ENCODE assay signal across 24 cellular contexts in the genomic region with DNA sequence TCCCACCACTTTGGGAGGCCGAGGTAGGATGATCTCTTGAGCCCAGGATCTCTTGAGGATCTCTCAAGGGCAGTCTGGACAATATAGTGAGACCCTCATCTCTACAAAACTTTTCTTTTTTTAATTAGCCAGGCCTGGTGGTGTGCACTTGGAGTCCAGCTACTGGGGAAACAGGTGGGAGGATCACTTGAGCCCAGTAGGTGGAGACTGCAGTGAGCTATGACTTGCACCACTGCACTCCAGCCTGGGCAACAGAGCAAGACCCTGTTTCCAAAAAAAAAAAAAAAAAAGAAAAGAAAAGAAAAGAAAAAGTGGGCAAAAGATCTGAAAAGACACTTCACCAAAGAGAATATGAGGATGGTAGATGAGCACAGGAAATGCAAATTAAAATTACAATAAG. TPM values are rescaled to one million over a fixed set of nuclear protein-coding genes. Genes with fewer than 3 reads are reported as not detected.
DNase-seq lines count a peak whose midpoint lies in the region; FAIRE-seq and TF ChIP-seq lines count a peak whose summit lies in the region.
"Had no signal": no experiment of that assay in that cellular context is flagged by ENCODE, and none has a peak within 500 bp of the region (broad histone marks: within the 10 kb centered on the region; RNA-seq: fewer than 3 reads in every experiment).

No MANE protein-coding gene starts in this region.

- TF ChIP-seq EP300 in transverse colon (IDR thresholded peaks at IDR 0.05; ENCODE audit: low read depth): no peak

- H3K36me3 ChIP-seq in HEK293 (ENCODE audit: control insufficient read depth in 2 of 2, insufficient read depth in 1 of 2, low read length in 2 of 2) (peaks cover 3 to 4% of the 10 kb centered on the region in 2 experiments; a peak in 2 of 3 replicates), kidney (ENCODE audit: control insufficient read depth in 1 of 2, insufficient read depth in 2 of 2, low read length in 2 of 2) (no peaks in the 10 kb centered on the region), transverse colon (no peaks in the 10 kb centered on the region)
- H3K36me3 ChIP-seq: SJCRH30 had no signal

- H3K4me1 Mint-ChIP-seq in chondrocyte (ENCODE audit: low read depth): peaks cover 7% of the 10 kb centered on the region
- H3K4me1 Mint-ChIP-seq: CD4-positive, alpha-beta memory T cell had no signal

- H3K4me3 Mint-ChIP-seq in chondrocyte (ENCODE audit: unreplicated experiment): no peak overlapping the region
- H3K4me3 Mint-ChIP-seq: CD4-positive, alpha-beta memory T cell had no signal

- TF ChIP-seq CTCF in HEK293 (tag by site-specific recombination; IDR thresholded peaks at IDR 0.05): no peak
- no peak for TF ChIP-seq CTCF in chondrocyte (IDR thresholded peaks at IDR 0.05)
- TF ChIP-seq CTCF in kidney (IDR thresholded peaks at IDR 0.05; ENCODE audit: borderline replicate concordance, extremely low read depth, insufficient read depth): no peak
- no peak for TF ChIP-seq CTCF in transverse colon (IDR thresholded peaks at IDR 0.05)

- H3K27ac ChIP-seq in HEK293 (ENCODE audit: extremely low read depth, low read depth, low read length) (no peak overlapping the region), kidney (ENCODE audit: low read depth in 2 of 2, low read length in 2 of 2) (peak overlapping the region; percentile 72 to 82), transverse colon (peak overlapping the region; percentile 78 to 91 (median 88))
- H3K27ac ChIP-seq: HL-60, PC-9, SJCRH30 had no signal

- no peak for FAIRE-seq in kidney (lab: Jason Lieb, UNC)
- FAIRE-seq: G401.6 had no signal

- 84 to 100% methylated on average over 1 of the region's 1 CpG for WGBS in transverse colon (ENCODE audit: low coverage in 1 of 2), 2 donors

- no peaks in the 10 kb centered on the region for H3K27me3 Mint-ChIP-seq in chondrocyte (ENCODE audit: low read depth)
- H3K27me3 Mint-ChIP-seq: CD4-positive, alpha-beta memory T cell had no signal

- no peak overlapping the region for H3K4me3 ChIP-seq in HEK293 (ENCODE audit: low read depth, low read length)
- no peak overlapping the region for H3K4me3 ChIP-seq in kidney (ENCODE audit: low read length in 2 of 2)
- H3K4me3 ChIP-seq in transverse colon: no peak overlapping the region
- H3K4me3 ChIP-seq: PC-9, SJCRH30 had no signal

- CTCF ChIA-PET in HEK293 (lab: Yijun Ruan, JAX): no interaction called here

- peaks cover 9% of the 10 kb centered on the region for H3K9me3 Mint-ChIP-seq in chondrocyte (ENCODE audit: low read depth)

- intact Hi-C loops in kidney (cut with DNase I): no loop called here
- intact Hi-C loops in transverse colon (cut with DNase I; ENCODE audit: low total_unique reads): no loop called here

- peak; percentile 4 for DNase-seq in chondrocyte (ENCODE audit: low spot score)
- DNase-seq in kidney: no peak
- DNase-seq in transverse colon: no peak
- no peak for DNase-seq in NCI-H526 (lab: John Stamatoyannopoulos, UW)
- DNase-seq in T-helper 1 cell: no peak
- no peak for DNase-seq in stimulated activated naive CD4-positive, alpha-beta T cell (lab: John Stamatoyannopoulos, UW)
- DNase-seq: C1 segment of cervical spinal cord; CD4-positive, alpha-beta memory T cell; COR-L47; Karpas-422; NCI-H1092 treated with DMSO at 0.1 percent for 48 hours; NCI-H1436; NCI-H187; NCI-H446; NCI-H524 treated with DMSO at 0.1 percent for 48 hours; NCI-H82; NK-92 treated with Interleukin-12 subunit alpha and Interleukin-12 subunit beta, amount 100 ng/mL, for 24 hours; PC-9; SJCRH30 had no signal

- POLR2A ChIA-PET in HEK293 (lab: Yijun Ruan, JAX): no interaction called here

- TF ChIP-seq POLR2A in transverse colon (IDR thresholded peaks at IDR 0.05): no peak

- H3K4me1 ChIP-seq in HEK293 (ENCODE audit: control insufficient read depth, insufficient read depth, low read length) (no peaks in the 10 kb centered on the region), kidney (ENCODE audit: control insufficient read depth in 1 of 2, insufficient read depth in 1 of 2, low read depth in 1 of 2, low read length in 2 of 2) (peaks cover 14 to 19% of the 10 kb centered on the region in 2 donors), transverse colon (peaks cover 3 to 32% (median 15%) of the 10 kb centered on the region in 4 donors)

- no peaks in the 10 kb centered on the region for H3K27me3 ChIP-seq in transverse colon
- H3K27me3 ChIP-seq: SJCRH30 had no signal

- no peak overlapping the region for H3K9ac ChIP-seq in kidney (ENCODE audit: low read length in 2 of 2)

- H3K36me3 Mint-ChIP-seq in chondrocyte (ENCODE audit: low read depth): peaks cover 4% of the 10 kb centered on the region

- H3K9me3 ChIP-seq in HEK293 (ENCODE audit: control insufficient read depth, insufficient read depth, low read depth, low read length) (no peaks in the 10 kb centered on the region), kidney (ENCODE audit: control insufficient read depth in 1 of 2, low read length in 2 of 2) (peaks cover 0 to 4% of the 10 kb centered on the region in 2 donors), transverse colon (peaks cover 0 to 10% of the 10 kb centered on the region in 2 donors)

- in situ Hi-C loops in transverse colon (cut with MboI; ENCODE audit: low pct_ligation_motif_present in 1 of 4, low pct_unique_long_range_greater_than_20kb in 1 of 4, low sequenced_read_pairs in 3 of 4): no loop called here

- no peak overlapping the region for H3K27ac Mint-ChIP-seq in chondrocyte (ENCODE audit: unreplicated experiment)

TF ChIP-seq in HEK293, 187 proteins besides CTCF, POLR2A, EP300 and RAD21:
- TF ChIP-seq ZNF664 (tag by site-specific recombination; IDR thresholded peaks at IDR 0.05) (no peak), ZNF121 (tag by site-specific recombination; IDR thresholded peaks at IDR 0.05) (peak; percentile 47; the same call in 1 of the 2 replicates)

RNA-seq across cellular contexts. Expression of a gene that starts 15.0 kb away (rescaled TPM):
- 16.7 to 20.0 TPM (median 20.0 TPM) in 3 replicates for total RNA-seq in chondrocyte
- 21.7 TPM for total RNA-seq in kidney
- 36.1 TPM for polyA plus RNA-seq in kidney (ENCODE audit: insufficient read depth, low read depth, low replicate concordance)
- total RNA-seq in transverse colon: 10 to 100 TPM; 26.5 to 83.0 (median 59.6) TPM

RNA-seq across cellular contexts. Expression of a gene that starts 33.0 kb away (rescaled TPM):
- total RNA-seq in chondrocyte: 23.0 to 27.4 TPM (median 23.3 TPM) in 3 replicates
- 30.6 TPM for total RNA-seq in kidney
- 36.6 TPM for polyA plus RNA-seq in kidney (ENCODE audit: insufficient read depth, low read depth, low replicate concordance)
- 10 to 100 TPM; 16.3 to 39.6 (median 26.8) TPM for total RNA-seq in transverse colon

RNA-seq across cellular contexts. Expression of a gene that starts 35.3 kb away (rescaled TPM):
- 60.4 to 70.0 TPM (median 67.8 TPM) in 3 replicates for total RNA-seq in chondrocyte
- 65.4 TPM for total RNA-seq in kidney
- 64.7 TPM for polyA plus RNA-seq in kidney (ENCODE audit: insufficient read depth, low read depth, low replicate concordance)
- total RNA-seq in transverse colon: 100 to 1,000 TPM in 1 of 4 donors, 10 to 100 TPM in 3; 68.1 to 108 (median 83.6) TPM

RNA-seq across cellular contexts. Expression of a gene that starts 51.9 kb away (rescaled TPM):
- 16.2 to 20.5 TPM (median 19.0 TPM) in 3 replicates for total RNA-seq in chondrocyte
- total RNA-seq in kidney: 33.3 TPM
- polyA plus RNA-seq in kidney (ENCODE audit: insufficient read depth, low read depth, low replicate concordance): 114 TPM
- total RNA-seq in transverse colon: 10 to 100 TPM; 11.2 to 33.0 (median 26.2) TPM
- total RNA-seq: H4, RPMI7951 had no signal
